13 cellular contexts compared by ENCODE assay signal in the genomic region with DNA sequence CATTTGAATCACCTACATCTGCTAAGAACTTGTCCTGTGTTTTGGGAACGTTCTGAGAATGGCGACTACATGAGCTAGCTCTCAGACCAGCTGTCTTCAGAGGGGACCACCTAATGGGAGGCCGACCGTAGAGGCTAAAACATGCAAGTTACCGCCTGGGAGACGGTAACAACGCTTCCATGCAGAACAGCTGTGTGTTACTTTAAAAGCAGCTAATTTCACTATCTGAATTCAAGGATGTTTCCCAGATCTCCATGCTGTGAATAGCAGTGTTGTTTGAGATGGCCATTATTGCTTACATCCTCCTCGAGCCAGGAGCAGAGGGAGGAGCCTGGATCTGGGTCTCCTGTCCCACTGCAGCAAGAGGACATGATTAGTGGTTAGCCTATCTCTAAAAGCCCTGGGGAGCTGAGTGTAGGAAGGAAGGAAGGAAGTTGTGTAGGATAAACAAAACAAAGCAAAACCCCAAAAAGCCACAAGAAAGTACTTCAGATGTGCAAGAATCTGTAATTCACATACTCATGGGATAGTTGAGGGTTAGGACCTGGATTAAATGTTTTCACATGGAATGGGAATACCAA. TPM values are rescaled to one million over a fixed set of nuclear protein-coding genes. Genes with fewer than 3 reads are reported as not detected.
A peak's percentile ranks its signal among the peaks of the same experiment; 100 is the strongest.
DNase-seq lines count a peak whose midpoint lies in the region; FAIRE-seq and TF ChIP-seq lines count a peak whose summit lies in the region.
"Had no signal": no experiment of that assay in that cellular context is flagged by ENCODE, and none has a peak within 500 bp of the region (broad histone marks: within the 10 kb centered on the region; RNA-seq: fewer than 3 reads in every experiment).

No MANE protein-coding gene starts in this region.

- FAIRE-seq in endothelial cell of umbilical vein (lab: Jason Lieb, UNC) = peak; percentile 74
- FAIRE-seq: HTR-8/SVneo had no signal

- no peak for TF ChIP-seq EP300 in suprapubic skin (IDR thresholded peaks at IDR 0.05)

- H3K4me3 ChIP-seq in endothelial cell of umbilical vein (replicated peaks in 1 of 3; ENCODE audit: insufficient read depth in 1 of 3, low read depth in 1 of 3, low read length in 3 of 3) (no peak overlapping the region), mesodermal cell (ENCODE audit: extremely low read depth, insufficient read depth, low read length, poor library complexity, severe bottlenecking) (no peak overlapping the region), suprapubic skin (no peak overlapping the region)
- H3K4me3 ChIP-seq: breast epithelium had no signal

- H3K4me1 ChIP-seq in endothelial cell of umbilical vein (ENCODE audit: control insufficient read depth, extremely low read depth, insufficient read depth, low read length) (peaks cover 16% of the 10 kb centered on the region), mesodermal cell (ENCODE audit: control insufficient read depth, insufficient read depth, low read length, poor library complexity, severe bottlenecking) (peaks cover 50% of the 10 kb centered on the region), suprapubic skin (peaks cover 11% of the 10 kb centered on the region)
- H3K4me1 ChIP-seq: Caco-2 had no signal

- H3K9me3 ChIP-seq in endothelial cell of umbilical vein (replicated peaks; ENCODE audit: control insufficient read depth, insufficient read depth, low read length) (no peaks in the 10 kb centered on the region), mesodermal cell (ENCODE audit: control insufficient read depth, low read length) (no peaks in the 10 kb centered on the region), suprapubic skin (no peaks in the 10 kb centered on the region)
- H3K9me3 ChIP-seq: breast epithelium, Caco-2 had no signal

- H3K79me2 ChIP-seq in endothelial cell of umbilical vein (ENCODE audit: control insufficient read depth, insufficient read depth, low read length) = no peaks in the 10 kb centered on the region

- H3K9me1 ChIP-seq in endothelial cell of umbilical vein (replicated peaks; ENCODE audit: control insufficient read depth, extremely low read depth, insufficient read depth, low read length) = no peaks in the 10 kb centered on the region

- BruUV-seq in endothelial cell of umbilical vein (replicated peaks; lab: Mats Ljungman, UMichigan) = no TSS peak

- peaks cover 4 to 11% of the 10 kb centered on the region in 2 experiments for H3K27me3 ChIP-seq in endothelial cell of umbilical vein (ENCODE audit: control insufficient read depth in 2 of 2, insufficient read depth in 2 of 2, low read length in 2 of 2)
- no peaks in the 10 kb centered on the region for H3K27me3 ChIP-seq in suprapubic skin
- H3K27me3 ChIP-seq: breast epithelium had no signal

- no peaks in the 10 kb centered on the region for H3K36me3 ChIP-seq in endothelial cell of umbilical vein (ENCODE audit: control insufficient read depth in 2 of 2, extremely low read depth in 1 of 2, insufficient read depth in 2 of 2, low read length in 2 of 2)
- H3K36me3 ChIP-seq in mesodermal cell (ENCODE audit: control insufficient read depth, insufficient read depth, low read length) = no peaks in the 10 kb centered on the region
- no peaks in the 10 kb centered on the region for H3K36me3 ChIP-seq in suprapubic skin
- H3K36me3 ChIP-seq: breast epithelium had no signal

- H3K9ac ChIP-seq in endothelial cell of umbilical vein (replicated peaks; ENCODE audit: extremely low read depth, insufficient read depth, low read length) = no peak overlapping the region

- POLR2A ChIA-PET in endothelial cell of umbilical vein (lab: Charles Lee) = interaction anchor here (0.7 kb wide), 1 partner anchor 26 kb away, joined by 3 read pairs; no protein-coding TSS in a partner anchor

- CTCF ChIA-PET in endothelial cell of umbilical vein (lab: Charles Lee) = interaction anchor here (1.1 to 2.0 kb wide), 4 partner anchors 13 to 274 kb away, joined by 3 to 7 read pairs (median 4); no protein-coding TSS in a partner anchor

- no peak overlapping the region for H3K4me2 ChIP-seq in endothelial cell of umbilical vein (ENCODE audit: insufficient read depth, low read length)

- WGBS in mesodermal cell (ENCODE audit: insufficient coverage in 2 of 2), 2 experiments = 43 to 65% methylated on average over 7 to 8 of the region's 8 CpGs
- 51% methylated on average over 8 of the region's 8 CpGs for WGBS in suprapubic skin

- intact Hi-C loops in endothelial cell of umbilical vein (cut with micrococcal nuclease) = loop anchor here (5.0 kb wide), 1 partner anchor 89 kb away; no protein-coding TSS in a partner anchor

- DNase-seq in GF-D8 (lab: John Stamatoyannopoulos, UW) (peak; percentile 81), LHCN-M2 (ENCODE audit: low read depth) (peak; percentile 81), endothelial cell of umbilical vein (ENCODE audit: low read depth, low spot score) (no peak), suprapubic skin (ENCODE audit: low spot score in 2 of 2) (no peak), NCI-H146 (lab: John Stamatoyannopoulos, UW) (no peak), SW 1271 (lab: John Stamatoyannopoulos, UW) (no peak)
- DNase-seq in stimulated activated CD4-positive, alpha-beta T cell treated with anti-CD3 and anti-CD28 coated beads, Interleukin-2, amount 100 ng/mL, for 24 hours = no peak
- DNase-seq: activated T-cell treated with anti-CD3 and anti-CD28 coated beads, Interleukin-2, amount 50 U/mL, for 48 hours; Caco-2; stimulated activated CD4-positive, alpha-beta T cell treated with anti-CD3 and anti-CD28 coated beads, Interleukin-1b, Interleukin-23, amount 100 ng/mL, for 48 hours had no signal

- no peak for TF ChIP-seq POLR2A in endothelial cell of umbilical vein (IDR thresholded peaks at IDR 0.05; ENCODE audit: low read depth, low read length)
- no peak for TF ChIP-seq POLR2A in suprapubic skin (IDR thresholded peaks at IDR 0.05)

- H2AFZ ChIP-seq in endothelial cell of umbilical vein (ENCODE audit: low read depth, low read length) = no peak overlapping the region

- H4K20me1 ChIP-seq in endothelial cell of umbilical vein (replicated peaks; ENCODE audit: control insufficient read depth, extremely low read depth, insufficient read depth, low read length) = no peaks in the 10 kb centered on the region

- no peak for TF ChIP-seq CTCF in endothelial cell of umbilical vein (IDR thresholded peaks at IDR 0.05; ENCODE audit: extremely low read depth in 1 of 2, insufficient read depth in 1 of 2, low read depth in 1 of 2, low read length in 2 of 2)
- no peak for TF ChIP-seq CTCF in suprapubic skin (IDR thresholded peaks at IDR 0.05)

- dilution Hi-C loops in endothelial cell of umbilical vein (cut with MboI; ENCODE audit: extremely low pct_ligation_motif_present, low sequenced_read_pairs) = no loop called here

- no peak overlapping the region for H3K27ac ChIP-seq in endothelial cell of umbilical vein (ENCODE audit: insufficient read depth, low read depth, low read length)
- H3K27ac ChIP-seq in mesodermal cell (ENCODE audit: low read depth, low read length, severe bottlenecking) = peak overlapping the region; percentile 51
- H3K27ac ChIP-seq in suprapubic skin = no peak overlapping the region
- H3K27ac ChIP-seq: breast epithelium had no signal

TF ChIP-seq in endothelial cell of umbilical vein, 7 proteins besides CTCF, POLR2A, EP300 and RAD21:
- no peak for TF ChIP-seq MYC (IDR thresholded peaks at IDR 0.05; ENCODE audit: low read depth, low read length)
- TF ChIP-seq, protein P1, sequence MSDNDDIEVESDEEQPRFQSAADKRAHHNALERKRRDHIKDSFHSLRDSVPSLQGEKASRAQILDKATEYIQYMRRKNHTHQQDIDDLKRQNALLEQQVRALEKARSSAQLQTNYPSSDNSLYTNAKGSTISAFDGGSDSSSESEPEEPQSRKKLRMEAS (IDR thresholded peaks at IDR 0.05; ENCODE audit: insufficient read depth, insufficient read length) = no peak
- TF ChIP-seq POLR2AphosphoS5 (IDR thresholded peaks at IDR 0.05; ENCODE audit: insufficient read depth, low read depth, low read length) = peak; percentile 75
- TF ChIP-seq EZH2 (IDR thresholded peaks at IDR 0.05; ENCODE audit: borderline replicate concordance, low read depth, low read length, severe bottlenecking) = no peak
- peak; percentile 48 for TF ChIP-seq GATA2 (IDR thresholded peaks at IDR 0.05; ENCODE audit: insufficient read depth, insufficient read length, low read depth, low read length)
- TF ChIP-seq JUN (IDR thresholded peaks at IDR 0.05; ENCODE audit: borderline replicate concordance, insufficient read depth, insufficient read length, low read depth) = no peak
- no peak for TF ChIP-seq FOS (IDR thresholded peaks at IDR 0.05; ENCODE audit: borderline replicate concordance, insufficient read depth, low read length)

RNA-seq across cellular contexts. Expression of a gene that starts 50.9 kb away (rescaled TPM):
- total RNA-seq in LHCN-M2 (2014; rRNA removed) (93.4 and 117 TPM in 2 replicates), endothelial cell of umbilical vein (287 and 301 TPM in 2 replicates), suprapubic skin (10 to 100 TPM; 41.5 to 56.9 (median 49.8) TPM)
- polyA plus RNA-seq in LHCN-M2 (2012) = 166 TPM
- polyA plus RNA-seq in endothelial cell of umbilical vein = 32.5 and 48.7 TPM in 2 replicates
- 73.4 and 76.2 TPM in 2 replicates for polyA plus RNA-seq in endothelial cell of umbilical vein (2011; cell fraction: cytosol; rRNA removed)
- 30.0 and 36.4 TPM in 2 replicates for polyA plus RNA-seq in endothelial cell of umbilical vein (2011; cell fraction: nucleus; rRNA removed)
- polyA plus RNA-seq in endothelial cell of umbilical vein (2012) = 284 and 365 TPM in 2 replicates
- polyA minus RNA-seq in endothelial cell of umbilical vein = 89.8 and 93.0 TPM in 2 replicates
- 52.8 TPM for polyA minus RNA-seq in endothelial cell of umbilical vein (2011; cell fraction: cytosol; rRNA and poly(A)+ RNA removed)
- 22.1 and 34.0 TPM in 2 replicates for polyA minus RNA-seq in endothelial cell of umbilical vein (2011; cell fraction: nucleus; rRNA and poly(A)+ RNA removed)
- polyA plus RNA-seq in mesodermal cell (2013, experiment 1 of 2) = 186 TPM
- 195 TPM for polyA plus RNA-seq in mesodermal cell (2013, experiment 2 of 2)

Comparison
In these comparisons a context has a peak if more than half of its experiments do, and no peak if none do; other contexts are left out.
1. DNase-seq: peak in GF-D8 (single experiment) and LHCN-M2 (single experiment); none in endothelial cell of umbilical vein (single experiment), suprapubic skin (0 of 2), NCI-H146 (single experiment), stimulated activated CD4-positive, alpha-beta T cell treated with anti-CD3 and anti-CD28 coated beads, Interleukin-2, amount 100 ng/mL, for 24 hours (0 of 2) and SW 1271 (0 of 2).